ENCODE assay signal across 1 cellular context in the genomic region with DNA sequence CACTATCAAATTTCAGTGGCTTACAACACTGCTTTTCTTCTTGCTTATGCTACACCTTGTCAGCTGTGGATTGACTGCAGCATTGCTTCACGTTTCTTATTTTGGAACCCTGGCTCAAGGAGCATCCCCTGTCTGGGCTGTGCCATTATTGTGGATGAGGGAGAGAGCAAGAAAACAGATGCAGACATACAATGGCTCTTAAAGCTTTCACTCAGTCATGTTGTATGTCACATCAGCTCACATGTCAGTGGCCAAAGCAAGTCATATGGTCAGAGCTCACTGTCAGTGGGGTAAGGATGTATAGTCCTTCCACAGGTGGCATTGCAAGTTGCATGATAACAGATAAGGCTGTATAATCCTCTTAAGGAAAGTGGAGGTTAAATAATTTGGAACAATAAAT.
A peak's percentile ranks its signal among the peaks of the same experiment; 100 is the strongest.
TF ChIP-seq lines count a peak whose summit lies in the region.

No MANE protein-coding gene starts in this region.

TF ChIP-seq in K562, 482 proteins besides CTCF, POLR2A, EP300 and RAD21:
- TF ChIP-seq, protein P1, sequence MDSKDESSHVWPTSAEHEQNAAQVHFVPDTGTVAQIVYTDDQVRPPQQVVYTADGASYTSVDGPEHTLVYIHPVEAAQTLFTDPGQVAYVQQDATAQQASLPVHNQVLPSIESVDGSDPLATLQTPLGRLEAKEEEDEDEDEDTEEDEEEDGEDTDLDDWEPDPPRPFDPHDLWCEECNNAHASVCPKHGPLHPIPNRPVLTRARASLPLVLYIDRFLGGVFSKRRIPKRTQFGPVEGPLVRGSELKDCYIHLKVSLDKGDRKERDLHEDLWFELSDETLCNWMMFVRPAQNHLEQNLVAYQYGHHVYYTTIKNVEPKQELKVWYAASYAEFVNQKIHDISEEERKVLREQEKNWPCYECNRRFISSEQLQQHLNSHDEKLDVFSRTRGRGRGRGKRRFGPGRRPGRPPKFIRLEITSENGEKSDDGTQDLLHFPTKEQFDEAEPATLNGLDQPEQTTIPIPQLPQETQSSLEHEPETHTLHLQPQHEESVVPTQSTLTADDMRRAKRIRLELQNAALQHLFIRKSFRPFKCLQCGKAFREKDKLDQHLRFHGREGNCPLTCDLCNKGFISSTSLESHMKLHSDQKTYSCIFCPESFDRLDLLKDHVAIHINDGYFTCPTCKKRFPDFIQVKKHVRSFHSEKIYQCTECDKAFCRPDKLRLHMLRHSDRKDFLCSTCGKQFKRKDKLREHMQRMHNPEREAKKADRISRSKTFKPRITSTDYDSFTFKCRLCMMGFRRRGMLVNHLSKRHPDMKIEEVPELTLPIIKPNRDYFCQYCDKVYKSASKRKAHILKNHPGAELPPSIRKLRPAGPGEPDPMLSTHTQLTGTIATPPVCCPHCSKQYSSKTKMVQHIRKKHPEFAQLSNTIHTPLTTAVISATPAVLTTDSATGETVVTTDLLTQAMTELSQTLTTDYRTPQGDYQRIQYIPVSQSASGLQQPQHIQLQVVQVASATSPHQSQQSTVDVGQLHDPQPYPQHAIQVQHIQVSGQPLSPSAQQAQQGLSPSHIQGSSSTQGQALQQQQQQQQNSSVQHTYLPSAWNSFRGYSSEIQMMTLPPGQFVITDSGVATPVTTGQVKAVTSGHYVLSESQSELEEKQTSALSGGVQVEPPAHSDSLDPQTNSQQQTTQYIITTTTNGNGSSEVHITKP (IDR thresholded peaks at IDR 0.05; ENCODE audit: partially characterized antibody) = peak; percentile 48
- TF ChIP-seq BRF1 (IDR thresholded peaks at IDR 0.05; ENCODE audit: borderline replicate concordance, extremely low read depth, insufficient read length) (no peak), MEIS2 (IDR thresholded peaks at IDR 0.05; ENCODE audit: partially characterized antibody) (peak; percentile 46)
